ENCODE assay signal across 7 cellular contexts in the genomic region with DNA sequence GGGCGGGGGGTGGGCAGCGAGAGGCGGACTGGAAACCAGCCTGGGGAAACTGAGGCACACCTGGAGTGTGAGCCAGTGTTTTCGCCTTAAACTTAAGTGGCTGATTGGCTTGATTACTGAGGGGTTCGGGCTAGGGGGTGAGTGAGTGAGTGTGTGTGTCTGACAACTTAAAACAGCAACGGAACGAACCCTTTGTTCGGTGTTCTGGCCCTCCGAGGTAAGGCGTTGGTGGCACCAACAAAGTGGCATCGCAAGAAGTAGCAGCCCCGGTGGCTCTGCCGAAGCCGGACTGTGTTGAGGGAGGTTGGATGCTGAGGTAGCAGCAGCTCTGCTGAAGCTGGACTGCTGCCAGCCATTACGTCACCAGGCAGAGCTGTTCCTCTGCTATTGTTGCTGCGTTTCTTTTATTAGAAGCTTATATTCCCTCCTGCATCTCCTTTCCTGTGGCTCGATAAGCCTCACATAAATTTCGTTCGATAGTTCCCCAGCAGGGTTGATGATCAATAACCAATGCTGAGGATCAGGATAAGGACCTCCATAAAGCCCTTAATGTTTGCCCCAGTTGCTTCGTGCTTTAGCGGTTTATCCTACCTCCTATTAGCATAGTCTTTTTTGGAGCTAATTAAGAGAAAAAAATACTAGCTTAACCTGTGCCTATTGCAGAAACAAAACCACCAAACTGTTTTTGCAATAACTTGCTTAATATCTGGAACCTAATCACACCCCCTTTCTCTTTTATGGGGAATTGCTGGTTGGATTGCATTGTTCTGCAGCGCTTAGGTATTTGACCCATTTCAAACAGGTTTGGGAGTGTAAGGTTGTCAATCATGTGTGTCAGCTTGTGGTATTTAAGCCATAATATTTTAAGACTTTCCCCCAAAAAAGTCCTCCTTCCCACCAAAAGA. TPM values are rescaled to one million over a fixed set of nuclear protein-coding genes. Genes with fewer than 3 reads are reported as not detected.
DNase-seq lines count a peak whose midpoint lies in the region; ATAC-seq lines count a peak whose summit lies in the region.

No MANE protein-coding gene starts in this region.

- no peak overlapping the region for H3K27ac ChIP-seq in GM23248
- H3K27ac ChIP-seq in skin epidermis, result peak overlapping the region in 9 of 21 experiments; percentile 2 to 82 (median 65)

- H3F3A ChIP-seq in GM23248 (ENCODE audit: insufficient read depth), result no peaks in the 10 kb centered on the region

- H3K27ac Mint-ChIP-seq in central memory CD8-positive, alpha-beta T cell (ENCODE audit: low read depth), result peak overlapping the region; percentile 87

- DNase-seq in GM23248, result peak; percentile 86
- DNase-seq in NCI-H2196 treated with DMSO at 0.1 percent for 48 hours (lab: John Stamatoyannopoulos, UW; ENCODE audit: unreplicated experiment), result peak; percentile 55
- DNase-seq in activated CD4-positive, alpha-beta T cell treated with anti-CD3 and anti-CD28 coated beads for 1 hour, result peak; percentile 75
- peak; percentile 67 to 71 for DNase-seq in central memory CD8-positive, alpha-beta T cell (ENCODE audit: low spot score in 2 of 2)
- DNase-seq in iris pigment epithelial cell (ENCODE audit: low read depth), result peak; percentile 92

- H3K4me3 Mint-ChIP-seq in central memory CD8-positive, alpha-beta T cell, result peak overlapping the region; percentile 85

- H3K9me2 ChIP-seq in GM23248 (ENCODE audit: insufficient read depth), result no peaks in the 10 kb centered on the region; the same call in 1 of the 2 replicates

- peaks cover 20% of the 10 kb centered on the region for H3K27me3 Mint-ChIP-seq in central memory CD8-positive, alpha-beta T cell

- H4K20me1 ChIP-seq in GM23248 (ENCODE audit: insufficient read depth), result no peaks in the 10 kb centered on the region

- peak; percentile 8 for ATAC-seq in central memory CD8-positive, alpha-beta T cell (replicated peaks; ENCODE audit: extremely low read depth, poor library complexity, severe bottlenecking)
- ATAC-seq in GM21390 (IDR thresholded peaks at IDR 0.05; ENCODE audit: unreplicated experiment), result no peak

- no peaks in the 10 kb centered on the region for H3K9me3 Mint-ChIP-seq in central memory CD8-positive, alpha-beta T cell

- H3K4me3 ChIP-seq in GM23248 (peak overlapping the region; percentile 74), skin epidermis (peak overlapping the region; percentile 53 to 81 (median 70))

- no peaks in the 10 kb centered on the region for H3K79me2 ChIP-seq in GM23248 (ENCODE audit: insufficient read depth)

- H3K4me2 ChIP-seq in GM23248 (ENCODE audit: unreplicated experiment), result peak overlapping the region; percentile 85

- peak overlapping the region; percentile 83 for H2AFZ ChIP-seq in GM23248

- no peaks in the 10 kb centered on the region for H3K27me3 ChIP-seq in GM23248 (replicated peaks; ENCODE audit: insufficient read depth)

- H3K9ac ChIP-seq in GM23248, result peak overlapping the region; percentile 63

- peaks cover 7% of the 10 kb centered on the region; the same call in 1 of the 2 replicates for H3K4me1 ChIP-seq in GM23248 (ENCODE audit: insufficient read depth)

- WGBS in GM23248 (ENCODE audit: low coverage in 1 of 2, low lambda C conversion rate in 2 of 2, missing lambda C conversion rate in 2 of 2), 2 experiments, result 15 to 16% methylated on average over 18 to 22 of the region's 22 CpGs

- no peaks in the 10 kb centered on the region for H3K36me3 ChIP-seq in GM23248 (ENCODE audit: low read depth)

- no peaks in the 10 kb centered on the region for H3K9me3 ChIP-seq in GM23248 (ENCODE audit: low read depth)

- peaks cover 29% of the 10 kb centered on the region for H3K4me1 Mint-ChIP-seq in central memory CD8-positive, alpha-beta T cell

- peaks cover 11% of the 10 kb centered on the region for H3K36me3 Mint-ChIP-seq in central memory CD8-positive, alpha-beta T cell (ENCODE audit: insufficient read depth)

- in situ Hi-C loops in GM23248 (cut with MboI), result no loop called here

RNA-seq across cellular contexts. Expression of a gene that starts 1.3 kb away (rescaled TPM):
- 0.89 and 1.1 TPM in 2 replicates for total RNA-seq in GM23248 (2014; rRNA removed; shearing (Covaris generic))
- 0.70 and 0.86 TPM in 2 replicates for polyA plus RNA-seq in GM23248 (2016; fragmentation: Nextera tagmentation; extraction: Ambion mirVana)

RNA-seq across cellular contexts. Expression of a gene that starts 1.6 kb away (rescaled TPM):
- 2.1 and 2.5 TPM in 2 replicates for total RNA-seq in GM23248 (2014; rRNA removed; shearing (Covaris generic))
- polyA plus RNA-seq in GM23248 (2016; fragmentation: Nextera tagmentation; extraction: Ambion mirVana), result 1.9 and 2.4 TPM in 2 replicates
